ENCODE assay signal across 23 cellular contexts in the genomic region with DNA sequence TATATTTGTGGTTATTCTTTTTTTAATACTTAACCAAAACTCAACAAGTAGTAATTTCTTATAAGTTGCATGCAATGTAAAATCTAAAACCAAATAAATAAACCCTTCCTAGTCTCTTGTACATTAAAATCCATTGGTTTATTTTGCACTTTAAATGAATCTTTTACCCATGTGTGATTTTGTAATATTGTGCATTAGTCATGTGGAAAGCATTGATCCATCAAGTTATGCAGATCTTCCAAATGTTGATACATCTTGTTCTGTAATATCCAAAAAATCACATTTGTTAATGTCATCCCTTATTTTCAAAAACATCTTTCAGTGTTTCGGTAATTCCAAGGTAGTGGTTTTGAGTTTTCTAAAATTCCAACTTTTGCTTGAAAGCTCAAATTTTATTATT.
"Had no signal": no experiment of that assay in that cellular context is flagged by ENCODE, and none has a peak within 500 bp of the region (broad histone marks: within the 10 kb centered on the region; RNA-seq: fewer than 3 reads in every experiment).

No MANE protein-coding gene starts in this region.

- H3K4me1 ChIP-seq: colonic mucosa, testis, vagina had no signal

- H3K4me2 ChIP-seq: hepatocyte had no signal

- H3K27me3 ChIP-seq: colonic mucosa, foreskin keratinocyte, hepatocyte, testis, tibial nerve, upper lobe of right lung, vagina had no signal

- ATAC-seq: foreskin keratinocyte; left lobe of liver; naive thymus-derived CD4-positive, alpha-beta T cell; psoas muscle; sciatic nerve; stimulated activated naive B cell treated with anti-CD40 and anti-IgM and Interleukin-4, amounts not matched to agents 10 μg/mL and 1 μg/mL and 100 μg/mL, for 72 hours; stimulated activated naive CD8-positive, alpha-beta T cell treated with anti-CD3 and anti-CD28 coated beads, Interleukin-15, amount 100 ng/mL, for 72 hours; upper lobe of right lung had no signal

- FAIRE-seq: endothelial cell of umbilical vein had no signal

- H2AFZ ChIP-seq: hepatocyte had no signal

- H3K9me3 ChIP-seq: colonic mucosa, psoas muscle, testis, tibial nerve, upper lobe of right lung, vagina had no signal

- H3K4me3 ChIP-seq: colonic mucosa, hepatocyte, psoas muscle, skin epidermis, testis, tibial nerve, upper lobe of right lung, vagina had no signal

- DNase-seq: colonic mucosa; dermis blood vessel endothelial cell; erythroblast; foreskin keratinocyte; head of caudate nucleus; mammary epithelial cell; naive thymus-derived CD4-positive, alpha-beta T cell; nephron progenitor cell; psoas muscle; retina; stimulated activated CD4-positive, alpha-beta T cell treated with anti-CD3 and anti-CD28 coated beads, Interleukin-2, amount 100 ng/mL, for 24 hours; stimulated activated CD4-positive, alpha-beta T cell treated with anti-CD3 and anti-CD28 coated beads, Interleukin-4, amount 100 ng/mL, for 4 hours; stimulated activated naive B cell treated with anti-CD40 and anti-IgM and Interleukin-4, amounts not matched to agents 10 μg/mL and 1 μg/mL and 100 μg/mL, for 72 hours; stimulated activated naive CD8-positive, alpha-beta T cell treated with anti-CD3 and anti-CD28 coated beads, Interleukin-15, amount 100 ng/mL, for 72 hours; testis; upper lobe of right lung had no signal

- H3K36me3 ChIP-seq: colonic mucosa, upper lobe of right lung, vagina had no signal

- H3K79me2 ChIP-seq: hepatocyte had no signal

- H3K27ac ChIP-seq: colonic mucosa, foreskin keratinocyte, hepatocyte, psoas muscle, skin epidermis, testis, tibial nerve, upper lobe of right lung, vagina had no signal
